Comparison of ENCODE assay signal across 11 cellular contexts in genomic region chr7:119233015-119233414, GRCh38.
"Had no signal": no experiment of that assay in that cellular context is flagged by ENCODE, and none has a peak within 500 bp of the region (broad histone marks: within the 10 kb centered on the region; RNA-seq: fewer than 3 reads in every experiment).

No MANE protein-coding gene starts in this region.

- H3K9ac ChIP-seq: GM23248 had no signal

- H3K4me1 Mint-ChIP-seq: GM23338, H9 had no signal

- H3K9me3 ChIP-seq: HAP-1 had no signal

- H3K36me3 ChIP-seq: HAP-1 had no signal

- H3K27ac ChIP-seq: GM23248 had no signal

- H3K4me3 Mint-ChIP-seq: GM23338, H9, HFFc6 had no signal

- H3K27ac Mint-ChIP-seq: GM23338, H9, HFFc6 had no signal

- ATAC-seq: GM23338, HCT116 had no signal

- DNase-seq: GM23248, GOT3, H7, H9, HCEC 1CT, HFFc6 had no signal

- FAIRE-seq: H1, H54 had no signal

- H3K4me1 ChIP-seq: HAP-1 had no signal

- H3K9me3 Mint-ChIP-seq: GM23338, H9 had no signal

- H3K4me3 ChIP-seq: GM23248, GM23338, HAP-1 had no signal

- H2AFZ ChIP-seq: GM23248, GM23338 had no signal

- H3K4me2 ChIP-seq: GM23338 had no signal
